In the genomic region with DNA sequence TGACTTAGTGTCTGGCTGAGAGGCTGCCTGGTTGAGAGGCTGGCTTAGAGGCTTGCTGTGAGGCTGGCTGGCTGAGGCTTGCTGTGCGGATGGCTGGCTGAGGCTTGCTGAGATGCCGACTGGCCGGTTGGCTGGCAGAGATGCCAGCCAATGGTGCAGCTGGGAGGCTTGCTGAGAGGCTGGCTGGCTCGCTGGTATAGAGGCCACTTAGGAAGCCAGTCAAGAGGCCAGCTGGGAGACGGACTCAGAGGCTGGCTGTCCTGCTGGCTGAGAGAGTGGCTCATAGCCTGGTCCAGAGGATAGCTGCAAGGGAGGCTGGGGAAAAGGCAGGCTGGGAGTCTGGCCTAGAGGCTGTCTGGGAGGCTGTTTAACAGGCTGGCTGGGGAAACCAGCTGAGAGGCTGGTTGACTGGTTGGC, we compare ENCODE assay signal across 19 cellular contexts. TPM values are rescaled to one million over a fixed set of nuclear protein-coding genes. Genes with fewer than 3 reads are reported as not detected.
DNase-seq lines count a peak whose midpoint lies in the region; ATAC-seq and TF ChIP-seq lines count a peak whose summit lies in the region.
"Had no signal": no experiment of that assay in that cellular context is flagged by ENCODE, and none has a peak within 500 bp of the region (broad histone marks: within the 10 kb centered on the region; RNA-seq: fewer than 3 reads in every experiment).

No MANE protein-coding gene starts in this region.

- H3K4me3 ChIP-seq in right cardiac atrium (ENCODE audit: low read length), result no peak overlapping the region
- H3K4me3 ChIP-seq in lower lobe of right lung, result no peak overlapping the region
- H3K4me3 ChIP-seq in aorta (ENCODE audit: low read length in 2 of 2), result peak overlapping the region; percentile 12 to 41
- H3K4me3 ChIP-seq: PC-9 had no signal

- ATAC-seq in right cardiac atrium (peak in 1 of 2 donors; percentile 2), Right ventricle myocardium superior (ENCODE audit: poor library complexity) (no peak), T-helper 17 cell (no peak), lower lobe of right lung (no peak), aorta (ENCODE audit: low FRiP score) (no peak), GM18907 (IDR thresholded peaks at IDR 0.05; ENCODE audit: unreplicated experiment) (no peak)
- ATAC-seq: HCT116 had no signal

- intact Hi-C loops in right cardiac atrium (cut with DNase I), result no loop called here
- intact Hi-C loops in Right ventricle myocardium superior (cut with DNase I), result no loop called here
- intact Hi-C loops in lower lobe of right lung (cut with DNase I), result no loop called here
- intact Hi-C loops in aorta (cut with DNase I), result loop anchor here (5.0 to 10.0 kb wide), 4 partner anchors 129 to 239 kb away; a partner anchor contains a TSS

- no peak overlapping the region for H3K4me3 Mint-ChIP-seq in T-helper 17 cell
- H3K4me3 Mint-ChIP-seq: CD14-positive monocyte had no signal

- H3K27me3 ChIP-seq in right cardiac atrium (ENCODE audit: control insufficient read depth, insufficient read depth) (no peaks in the 10 kb centered on the region), lower lobe of right lung (ENCODE audit: low read depth) (no peaks in the 10 kb centered on the region), aorta (ENCODE audit: control insufficient read depth in 1 of 2, insufficient read depth in 2 of 2, low read length in 1 of 2) (no peaks in the 10 kb centered on the region)

- H3K36me3 ChIP-seq in lower lobe of right lung, result no peaks in the 10 kb centered on the region
- H3K36me3 ChIP-seq in aorta (ENCODE audit: control insufficient read depth in 1 of 2, insufficient read depth in 2 of 2, low read length in 1 of 2), result no peaks in the 10 kb centered on the region

- WGBS in right cardiac atrium, result 78% methylated on average over 5 of the region's 5 CpGs
- 2 to 8% methylated on average over 5 of the region's 5 CpGs for WGBS in aorta, 2 donors

- peaks cover 5% of the 10 kb centered on the region for H3K4me1 Mint-ChIP-seq in T-helper 17 cell
- H3K4me1 Mint-ChIP-seq: CD14-positive monocyte had no signal

- H3K9me3 ChIP-seq in right cardiac atrium (ENCODE audit: control insufficient read depth, low read length), result no peaks in the 10 kb centered on the region
- H3K9me3 ChIP-seq in T-helper 17 cell (ENCODE audit: control insufficient read depth, low read length, poor library complexity, severe bottlenecking), result no peaks in the 10 kb centered on the region
- H3K9me3 ChIP-seq in lower lobe of right lung, result no peaks in the 10 kb centered on the region
- H3K9me3 ChIP-seq in aorta (ENCODE audit: control insufficient read depth, low read length), result no peaks in the 10 kb centered on the region

- peaks cover 2% of the 10 kb centered on the region for H3K36me3 Mint-ChIP-seq in T-helper 17 cell (ENCODE audit: low read depth)
- H3K36me3 Mint-ChIP-seq: CD14-positive monocyte had no signal

- DNase-seq in right cardiac atrium (no peak), Right ventricle myocardium superior (no peak), T-helper 17 cell (no peak), lower lobe of right lung (no peak), aorta (no peak), midbrain (lab: John Stamatoyannopoulos, UW) (no peak), putamen (ENCODE audit: low spot score) (no peak)
- DNase-seq: COR-L47, MV-4-11, NCI-H146, NCI-H2081 treated with DMSO at 0.1 percent for 48 hours, NCI-H226, NCI-H748 treated with DMSO at 0.1 percent for 48 hours, PC-9, SIG-M5 had no signal

- H3K4me1 ChIP-seq in right cardiac atrium (ENCODE audit: control insufficient read depth, insufficient read depth, low read length) (peaks cover 15% of the 10 kb centered on the region), lower lobe of right lung (peaks cover 19% of the 10 kb centered on the region), aorta (ENCODE audit: control insufficient read depth in 1 of 2, insufficient read depth in 2 of 2, low read length in 2 of 2) (peaks cover 0 to 2% of the 10 kb centered on the region in 2 donors)

- peaks cover 61% of the 10 kb centered on the region for H3K27me3 Mint-ChIP-seq in T-helper 17 cell

- TF ChIP-seq CTCF in lower lobe of right lung (IDR thresholded peaks at IDR 0.05), result no peak

- H3K27ac Mint-ChIP-seq in T-helper 17 cell, result peak overlapping the region; percentile 21

- peak overlapping the region; percentile 12 for H3K27ac ChIP-seq in right cardiac atrium (ENCODE audit: low read length)
- peak overlapping the region; percentile 18 for H3K27ac ChIP-seq in lower lobe of right lung
- H3K27ac ChIP-seq in aorta (ENCODE audit: low read depth in 1 of 2, low read length in 2 of 2), result peak overlapping the region; percentile 58 to 99
- H3K27ac ChIP-seq: PC-9 had no signal

RNA-seq across cellular contexts. Expression of a gene that starts 37.3 kb away (rescaled TPM):
- total RNA-seq in right cardiac atrium (not detected), Right ventricle myocardium superior (not detected), T-helper 17 cell (not detected), lower lobe of right lung (not detected), aorta (not detected)
- polyA plus RNA-seq in right cardiac atrium (not detected), aorta (not detected)
- total RNA-seq: A673, PC-9 had no signal
- polyA plus RNA-seq: CD14-positive monocyte had no signal

Comparison
In these comparisons a context has a peak if more than half of its experiments do, and no peak if none do; other contexts are left out.
1. H3K27ac ChIP-seq: peak in every context shown above with its lines; median percentile 78 in aorta; 18 in lower lobe of right lung; 12 in right cardiac atrium.
2. H3K4me3 ChIP-seq: peak in aorta (2 of 2); none in right cardiac atrium (single experiment) and lower lobe of right lung (single experiment).
3. intact Hi-C loops: an anchor here in aorta (5.0 to 10.0 kb wide); none called in right cardiac atrium, Right ventricle myocardium superior and lower lobe of right lung.